In the genomic region with DNA sequence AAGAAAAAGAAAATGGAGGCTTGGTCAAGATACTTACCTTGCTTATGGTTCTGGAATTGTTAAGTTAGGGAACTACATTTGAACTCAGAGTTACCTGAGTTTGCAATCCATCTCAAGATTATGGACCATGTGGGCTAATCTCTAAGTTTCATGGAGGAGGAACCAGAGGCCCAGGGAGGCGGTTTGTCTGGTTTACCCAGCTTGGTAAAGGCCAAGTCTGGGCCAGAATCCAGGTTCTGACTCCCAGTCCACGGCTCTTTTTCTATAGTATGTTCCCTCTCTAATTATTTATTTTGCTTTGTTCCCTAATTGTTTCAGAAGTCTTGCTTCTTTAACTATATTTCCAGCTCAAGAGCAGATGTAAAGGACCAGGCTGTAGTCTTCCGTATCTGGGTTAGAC, we compare ENCODE assay signal across 19 cellular contexts.
DNase-seq lines count a peak whose midpoint lies in the region; ATAC-seq and TF ChIP-seq lines count a peak whose summit lies in the region.
"Had no signal": no experiment of that assay in that cellular context is flagged by ENCODE, and none has a peak within 500 bp of the region (broad histone marks: within the 10 kb centered on the region; RNA-seq: fewer than 3 reads in every experiment).

No MANE protein-coding gene starts in this region.

- WGBS in stomach, 5 donors, result 34 to 68% (median 59%) methylated on average over 3 of the region's 3 CpGs

- DNase-seq in LNCaP clone FGC (ENCODE audit: low read depth) (peak; percentile 32), epithelial cell of esophagus (ENCODE audit: low read depth) (peak; percentile 13), progenitor cell of endocrine pancreas (ENCODE audit: low spot score, unreplicated experiment) (no peak), stomach (peak; percentile 58), HT-29 (ENCODE audit: low spot score) (no peak), erythroblast (lab: John Stamatoyannopoulos, UW) (no peak)
- DNase-seq: AML-193; Caco-2; Calu3; CD4-positive, alpha-beta T cell; CD8-positive, alpha-beta T cell; DMS79 treated with DMSO at 0.1 percent for 48 hours; GF-D8 had no signal

- no peak overlapping the region for H3K4me3 Mint-ChIP-seq in progenitor cell of endocrine pancreas (ENCODE audit: low read depth)
- H3K4me3 Mint-ChIP-seq: B cell; CD4-positive, alpha-beta T cell; CD8-positive, alpha-beta T cell had no signal

- H3K4me1 Mint-ChIP-seq in progenitor cell of endocrine pancreas (ENCODE audit: low read depth), result peaks cover 37% of the 10 kb centered on the region
- H3K4me1 Mint-ChIP-seq: B cell had no signal

- no peak for ATAC-seq in HG03460 (IDR thresholded peaks at IDR 0.05; ENCODE audit: unreplicated experiment)
- ATAC-seq: A549; CD8-positive, alpha-beta T cell had no signal

- H3K27ac ChIP-seq in stomach, result no peak overlapping the region
- H3K27ac ChIP-seq: 22Rv1; A549; BLaER1 treated with 17β-estradiol and CSF1 and Interleukin-3, amounts not matched to agents 10 nM and 100 nM; C4-2B had no signal

- no peak overlapping the region for H3K4me3 ChIP-seq in LNCaP clone FGC (ENCODE audit: low read depth, low read length)
- H3K4me3 ChIP-seq in epithelial cell of esophagus (ENCODE audit: low read length), result no peak overlapping the region
- no peak overlapping the region for H3K4me3 ChIP-seq in stomach
- H3K4me3 ChIP-seq: A549; BLaER1 treated with 17β-estradiol and CSF1 and Interleukin-3, amounts not matched to agents 10 nM and 100 nM had no signal

- no peak for TF ChIP-seq POLR2A in stomach (IDR thresholded peaks at IDR 0.05)
- TF ChIP-seq POLR2A in erythroblast (IDR thresholded peaks at IDR 0.05; ENCODE audit: low read length), result no peak

- intact Hi-C loops in stomach (cut with DNase I; ENCODE audit: low total_unique reads), result no loop called here

- H3K9me3 ChIP-seq in stomach, result no peaks in the 10 kb centered on the region
- H3K9me3 ChIP-seq: A549 had no signal

- no peak for TF ChIP-seq EP300 in stomach (IDR thresholded peaks at IDR 0.05)

- H3K27me3 Mint-ChIP-seq in progenitor cell of endocrine pancreas, result no peaks in the 10 kb centered on the region

- no peaks in the 10 kb centered on the region for H3K36me3 ChIP-seq in stomach
- H3K36me3 ChIP-seq: BLaER1 treated with 17β-estradiol and CSF1 and Interleukin-3, amounts not matched to agents 10 nM and 100 nM had no signal

- H3K36me3 Mint-ChIP-seq in progenitor cell of endocrine pancreas (ENCODE audit: insufficient read depth), result peaks cover 13% of the 10 kb centered on the region
- H3K36me3 Mint-ChIP-seq: CD8-positive, alpha-beta T cell had no signal

- H3K27me3 ChIP-seq in stomach, result no peaks in the 10 kb centered on the region
- H3K27me3 ChIP-seq: BLaER1 treated with 17β-estradiol and CSF1 and Interleukin-3, amounts not matched to agents 10 nM and 100 nM had no signal

- H3K27ac Mint-ChIP-seq in progenitor cell of endocrine pancreas, result peak overlapping the region; percentile 13
- H3K27ac Mint-ChIP-seq: B cell; CD4-positive, alpha-beta T cell; CD8-positive, alpha-beta T cell had no signal

- TF ChIP-seq CTCF in LNCaP clone FGC (IDR thresholded peaks at IDR 0.05; ENCODE audit: control insufficient read depth, extremely low read depth, insufficient read depth) (no peak), epithelial cell of esophagus (IDR thresholded peaks at IDR 0.05; ENCODE audit: insufficient read depth, low read depth, low read length, missing control alignments) (no peak), progenitor cell of endocrine pancreas (IDR thresholded peaks at IDR 0.05; ENCODE audit: unreplicated experiment) (no peak), stomach (IDR thresholded peaks at IDR 0.05) (no peak)

- H3K9me3 Mint-ChIP-seq in progenitor cell of endocrine pancreas (ENCODE audit: low read depth), result peaks cover 10% of the 10 kb centered on the region

- no peaks in the 10 kb centered on the region for H3K4me1 ChIP-seq in stomach
- H3K4me1 ChIP-seq: BLaER1 treated with 17β-estradiol and CSF1 and Interleukin-3, amounts not matched to agents 10 nM and 100 nM had no signal

Comparison
In these comparisons a context has a peak if more than half of its experiments do, and no peak if none do; other contexts are left out.
1. DNase-seq: peak in LNCaP clone FGC (single experiment), epithelial cell of esophagus (single experiment) and stomach (single experiment); none in progenitor cell of endocrine pancreas (single experiment), HT-29 (single experiment) and erythroblast (0 of 2).